Comparison of ENCODE assay signal across 8 cellular contexts in the genomic region with DNA sequence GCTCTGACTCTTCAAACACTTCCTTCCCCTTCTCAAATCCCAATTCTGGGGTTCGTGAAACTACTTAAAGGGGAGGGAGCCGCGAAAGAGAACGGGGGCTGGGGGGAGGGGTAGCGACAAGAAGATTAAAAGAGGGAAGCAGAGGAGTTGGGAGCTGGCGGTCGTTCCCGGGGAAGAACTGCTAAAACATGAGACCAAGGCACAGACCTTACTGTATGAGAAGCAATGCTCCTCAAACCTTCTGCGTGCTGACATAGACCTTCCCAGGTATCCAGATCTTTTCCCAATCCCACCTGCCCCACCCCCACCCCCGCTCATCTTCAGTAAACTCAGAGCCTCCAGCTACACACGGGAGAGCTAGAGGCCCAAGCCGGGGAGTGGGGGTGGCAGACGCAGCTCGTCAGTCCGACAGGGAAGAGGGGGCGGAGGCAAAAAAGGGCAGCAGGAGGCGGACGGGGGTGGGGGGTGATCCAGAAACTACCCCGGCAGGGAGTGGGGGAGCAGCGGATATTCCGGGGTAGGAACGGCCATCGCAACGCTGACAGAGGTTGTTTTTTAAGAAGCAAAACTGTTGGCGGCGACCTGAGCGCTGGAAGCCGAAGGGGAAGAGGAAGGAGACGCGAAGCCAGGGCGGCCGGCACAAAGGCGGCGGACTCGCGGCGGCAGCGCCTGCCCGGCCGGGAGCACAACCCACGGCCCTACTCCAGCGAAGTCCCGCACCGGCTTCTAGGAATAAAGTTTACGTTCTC. TPM values are rescaled to one million over a fixed set of nuclear protein-coding genes. Genes with fewer than 3 reads are reported as not detected.
DNase-seq lines count a peak whose midpoint lies in the region; ATAC-seq, FAIRE-seq and TF ChIP-seq lines count a peak whose summit lies in the region.

No MANE protein-coding gene starts in this region.

- ATAC-seq in HG03108 (IDR thresholded peaks at IDR 0.05; ENCODE audit: unreplicated experiment): peak; percentile 56

- H3K4me1 ChIP-seq in keratinocyte (ENCODE audit: control insufficient read depth, extremely low read depth, insufficient read depth, low read length): peaks cover 24% of the 10 kb centered on the region

- H3K36me3 Mint-ChIP-seq in chondrocyte (ENCODE audit: low read depth): no peaks in the 10 kb centered on the region

- H3K79me2 ChIP-seq in keratinocyte (ENCODE audit: control insufficient read depth, insufficient read depth, low read length): peaks cover 30% of the 10 kb centered on the region

- no peaks in the 10 kb centered on the region for H3K27me3 ChIP-seq in keratinocyte (ENCODE audit: control insufficient read depth, extremely low read depth, insufficient read depth, low read length)

- FAIRE-seq in keratinocyte (lab: Jason Lieb, UNC): no peak

- in situ Hi-C loops in GM18951 (cut with MboI; ENCODE audit: low sequenced_read_pairs, unreplicated experiment): no loop called here

- H3K4me3 Mint-ChIP-seq in chondrocyte (ENCODE audit: unreplicated experiment): peak overlapping the region; percentile 78

- peak overlapping the region; percentile 99 for H3K4me2 ChIP-seq in keratinocyte (ENCODE audit: control insufficient read depth, extremely low read depth, insufficient read depth, low read depth, low read length)

- H3K4me1 Mint-ChIP-seq in chondrocyte (ENCODE audit: low read depth): peaks cover 40% of the 10 kb centered on the region

- H3K4me3 ChIP-seq in AG10803 (ENCODE audit: low read length) (peak overlapping the region; percentile 74), WI38 (ENCODE audit: low read depth, low read length) (peak overlapping the region; percentile 73), keratinocyte (ENCODE audit: control insufficient read depth in 2 of 3, extremely low read depth in 1 of 3, insufficient read depth in 2 of 3, low read depth in 1 of 3, low read length in 3 of 3) (peak overlapping the region; percentile 75 to 95 (median 91))

- DNase-seq in AG10803 (ENCODE audit: low read depth) (peak; percentile 91), NCI-H2227 (lab: John Stamatoyannopoulos, UW; ENCODE audit: unreplicated experiment) (peak; percentile 94), chondrocyte (ENCODE audit: low spot score) (peak; percentile 94), keratinocyte (ENCODE audit: low read depth, low spot score) (peak; percentile 48), smooth muscle cell of the brain vasculature (ENCODE audit: low read depth, low spot score) (peak; percentile 79)

- H3K9me3 Mint-ChIP-seq in chondrocyte (ENCODE audit: low read depth): no peaks in the 10 kb centered on the region

- TF ChIP-seq POLR2A in GM18951 (IDR thresholded peaks at IDR 0.05; ENCODE audit: extremely low read depth, insufficient read depth, insufficient read length): peak; percentile 61

- peak overlapping the region; percentile 99 for H3K27ac ChIP-seq in keratinocyte (ENCODE audit: control insufficient read depth, insufficient read depth, low read length)

- TF ChIP-seq CTCF in AG10803 (conservative IDR thresholded peaks at IDR 0.05; ENCODE audit: low read length) (no peak), WI38 (IDR thresholded peaks at IDR 0.05; ENCODE audit: low read depth, low read length) (no peak), chondrocyte (IDR thresholded peaks at IDR 0.05) (no peak), keratinocyte (optimal IDR thresholded peaks at IDR 0.05 in 1 of 3, IDR thresholded peaks at IDR 0.05 in 1 of 3, conservative IDR thresholded peaks at IDR 0.05 in 1 of 3; ENCODE audit: extremely low read depth in 1 of 3, insufficient read depth in 2 of 3, low read length in 3 of 3) (no peak)

- no peaks in the 10 kb centered on the region for H3K27me3 Mint-ChIP-seq in chondrocyte (ENCODE audit: low read depth)

- no peaks in the 10 kb centered on the region for H3K36me3 ChIP-seq in keratinocyte (ENCODE audit: control insufficient read depth in 2 of 2, extremely low read depth in 1 of 2, insufficient read depth in 2 of 2, low read length in 2 of 2)

- no peaks in the 10 kb centered on the region for H3K9me3 ChIP-seq in keratinocyte (ENCODE audit: control insufficient read depth, low read depth, low read length)

- peak overlapping the region; percentile 79 for H2AFZ ChIP-seq in keratinocyte (ENCODE audit: control insufficient read depth, low read length)

- H3K9ac ChIP-seq in keratinocyte (ENCODE audit: control insufficient read depth, extremely low read depth, insufficient read depth, low read length): peak overlapping the region; percentile 97

- dilution Hi-C loops in keratinocyte (cut with MboI; ENCODE audit: extremely low pct_ligation_motif_present, low sequenced_read_pairs): loop anchor here (25.0 kb wide), 1 partner anchor 97 kb away; the partner anchor contains the start of gene MARCHF7

- no peaks in the 10 kb centered on the region for H3K9me1 ChIP-seq in keratinocyte (ENCODE audit: control insufficient read depth, extremely low read depth, insufficient read depth, low read length)

- no peaks in the 10 kb centered on the region for H4K20me1 ChIP-seq in keratinocyte (ENCODE audit: control insufficient read depth, extremely low read depth, insufficient read depth, low read length)

- peak overlapping the region; percentile 97 for H3K27ac Mint-ChIP-seq in chondrocyte (ENCODE audit: unreplicated experiment)

RNA-seq across cellular contexts. Expression of gene BAZ2B, which starts 1.0 kb away (rescaled TPM):
- total RNA-seq in chondrocyte: 31.6 to 62.6 TPM (median 37.8 TPM) in 3 replicates
- 25.1 to 31.3 TPM (median 27.0 TPM) in 3 replicates for polyA plus RNA-seq in keratinocyte
- 107 TPM for polyA plus RNA-seq in keratinocyte (2011; ENCODE audit: low read depth)
- polyA plus RNA-seq in keratinocyte (2011; cell fraction: cytosol; rRNA removed): 11.0 and 17.6 TPM in 2 replicates
- 51.9 and 64.4 TPM in 2 replicates for polyA plus RNA-seq in keratinocyte (2011; cell fraction: nucleus; rRNA removed)
- polyA plus RNA-seq in keratinocyte (2012; ENCODE audit: low replicate concordance): 23.6 and 33.9 TPM in 2 replicates
- polyA minus RNA-seq in keratinocyte: 33.1 to 121 TPM (median 114 TPM) in 3 replicates
- 16.5 TPM for polyA minus RNA-seq in keratinocyte (2011; cell fraction: cytosol; rRNA and poly(A)+ RNA removed)
- polyA minus RNA-seq in keratinocyte (2011; cell fraction: nucleus; rRNA and poly(A)+ RNA removed): 70.9 and 159 TPM in 2 replicates

Comparison
In these comparisons a context has a peak if more than half of its experiments do, and no peak if none do; other contexts are left out.
1. Peak in every context shown above with its lines: DNase-seq, ATAC-seq, H3K4me3 ChIP-seq and H3K27ac ChIP-seq.